In the genomic region with DNA sequence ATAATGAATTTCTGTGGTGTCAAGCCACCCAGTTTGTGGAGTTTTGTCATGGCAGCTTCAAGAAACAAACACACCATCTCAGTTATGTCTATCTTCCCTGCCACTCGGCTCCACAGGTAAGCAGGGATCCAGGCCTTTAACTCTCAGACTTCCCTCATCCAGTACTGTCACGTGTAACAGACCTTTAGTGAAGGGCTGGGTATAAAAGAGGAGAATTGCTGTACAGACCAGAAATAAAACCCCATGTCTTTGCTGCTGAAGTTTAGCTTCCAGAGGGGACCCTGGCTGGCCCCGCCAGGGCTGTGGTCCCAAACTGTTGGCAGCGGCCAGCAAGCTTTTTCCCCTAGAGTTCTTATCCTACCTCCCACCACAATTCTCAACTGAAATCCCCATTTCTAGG, we compare ENCODE assay signal across 22 cellular contexts.
"Had no signal": no experiment of that assay in that cellular context is flagged by ENCODE, and none has a peak within 500 bp of the region (broad histone marks: within the 10 kb centered on the region; RNA-seq: fewer than 3 reads in every experiment).

No MANE protein-coding gene starts in this region.

- H3K4me3 ChIP-seq: coronary artery, dorsolateral prefrontal cortex, heart left ventricle, sigmoid colon, skin epidermis, stomach had no signal

- DNase-seq: dorsolateral prefrontal cortex; effector CD8-positive, alpha-beta T cell; heart left ventricle; hypothalamus; kidney glomerular epithelial cell; mesendoderm; naive B cell; posterior cingulate gyrus; sigmoid colon; stimulated activated CD4-positive, alpha-beta T cell treated with anti-CD3 and anti-CD28 coated beads, Interleukin-2, amount 100 ng/mL, for 24 hours; stimulated activated CD4-positive, alpha-beta T cell treated with anti-CD3 and anti-CD28 coated beads, Interleukin-4, amount 100 ng/mL, for 4 hours; stimulated activated naive CD4-positive, alpha-beta T cell; stomach; substantia nigra; trophoblast cell had no signal

- H3K36me3 ChIP-seq: heart left ventricle, sigmoid colon, stomach had no signal

- H3K27me3 ChIP-seq: heart left ventricle, sigmoid colon, stomach had no signal

- H3K27ac Mint-ChIP-seq: naive B cell, nephron had no signal

- H3K27ac ChIP-seq: coronary artery, heart left ventricle, skin epidermis, stomach had no signal

- FAIRE-seq: frontal cortex, islet of Langerhans, urothelium cell line had no signal

- ATAC-seq: esophagus mucosa, heart left ventricle had no signal

- H3K4me3 Mint-ChIP-seq: naive B cell, nephron had no signal
